ENCODE assay signal across 20 cellular contexts in genomic region chr3:32556332-32556731, GRCh38.
"Had no signal": no experiment of that assay in that cellular context is flagged by ENCODE, and none has a peak within 500 bp of the region (broad histone marks: within the 10 kb centered on the region; RNA-seq: fewer than 3 reads in every experiment).

No MANE protein-coding gene starts in this region.

- H3K4me3 Mint-ChIP-seq: activated naive CD8-positive, alpha-beta T cell treated with anti-CD3 and anti-CD28 coated beads for 36 hours; activated T-cell treated with anti-CD3 and anti-CD28 coated beads, Interleukin-2, amount 50 U/mL, for 4 hours; nephron; stimulated activated naive CD8-positive, alpha-beta T cell treated with anti-CD3 and anti-CD28 coated beads, Interleukin-15, Interleukin-2, amounts not matched to agents 100 ng/mL and 50 ng/mL, for 24 hours; T-helper 2 cell treated with Interferon-gamma antibody and Interleukin-4, amounts not matched to agents 5 μg/mL and 100 μg/mL, for 36 hours had no signal

- H3K27me3 Mint-ChIP-seq: activated naive CD8-positive, alpha-beta T cell treated with anti-CD3 and anti-CD28 coated beads for 36 hours; stimulated activated naive CD8-positive, alpha-beta T cell treated with anti-CD3 and anti-CD28 coated beads, Interleukin-15, Interleukin-2, amounts not matched to agents 100 ng/mL and 50 ng/mL, for 24 hours had no signal

- H3K27ac Mint-ChIP-seq: activated naive CD8-positive, alpha-beta T cell treated with anti-CD3 and anti-CD28 coated beads for 36 hours; stimulated activated naive CD8-positive, alpha-beta T cell treated with anti-CD3 and anti-CD28 coated beads, Interleukin-15, Interleukin-2, amounts not matched to agents 100 ng/mL and 50 ng/mL, for 24 hours; T-helper 2 cell treated with Interferon-gamma antibody and Interleukin-4, amounts not matched to agents 5 μg/mL and 100 μg/mL, for 36 hours had no signal

- ATAC-seq: gastroesophageal sphincter, heart right ventricle, left cardiac atrium, pancreas, right cardiac atrium had no signal

- DNase-seq: activated CD4-positive, alpha-beta T cell treated with anti-CD3 and anti-CD28 coated beads for 1 hour; activated CD4-positive, alpha-beta T cell treated with anti-CD3 and anti-CD28 coated beads, Interleukin-2, amount 50 U/mL, for 4 hours; activated CD8-positive, alpha-beta memory T cell treated with anti-CD3 and anti-CD28 coated beads for 24 hours; activated CD8-positive, alpha-beta memory T cell treated with anti-CD3 and anti-CD28 coated beads, Interleukin-2, amount 50 U/mL, for 4 hours; activated naive CD4-positive, alpha-beta T cell treated with Interleukin-2 at 50 U/mL for 16 hours; activated naive CD8-positive, alpha-beta T cell treated with anti-CD3 and anti-CD28 coated beads for 36 hours; activated T-cell treated with anti-CD3 and anti-CD28 coated beads, Interleukin-2, amount 50 U/mL, for 4 hours; central memory CD4-positive, alpha-beta T cell; effector memory CD4-positive, alpha-beta T cell; heart right ventricle; islet precursor cell; left cardiac atrium; mesenchymal stem cell; pancreas; right cardiac atrium; stimulated activated CD4-positive, alpha-beta T cell treated with anti-CD3 and anti-CD28 coated beads, Interleukin-4, amount 100 ng/mL, for 24 hours had no signal

- H3K9me3 Mint-ChIP-seq: activated naive CD8-positive, alpha-beta T cell treated with anti-CD3 and anti-CD28 coated beads for 36 hours; activated T-cell treated with anti-CD3 and anti-CD28 coated beads, Interleukin-2, amount 50 U/mL, for 4 hours; nephron; stimulated activated naive CD8-positive, alpha-beta T cell treated with anti-CD3 and anti-CD28 coated beads, Interleukin-15, Interleukin-2, amounts not matched to agents 100 ng/mL and 50 ng/mL, for 24 hours; T-helper 2 cell treated with Interferon-gamma antibody and Interleukin-4, amounts not matched to agents 5 μg/mL and 100 μg/mL, for 36 hours had no signal
